10 cellular contexts compared by ENCODE assay signal in the genomic region with DNA sequence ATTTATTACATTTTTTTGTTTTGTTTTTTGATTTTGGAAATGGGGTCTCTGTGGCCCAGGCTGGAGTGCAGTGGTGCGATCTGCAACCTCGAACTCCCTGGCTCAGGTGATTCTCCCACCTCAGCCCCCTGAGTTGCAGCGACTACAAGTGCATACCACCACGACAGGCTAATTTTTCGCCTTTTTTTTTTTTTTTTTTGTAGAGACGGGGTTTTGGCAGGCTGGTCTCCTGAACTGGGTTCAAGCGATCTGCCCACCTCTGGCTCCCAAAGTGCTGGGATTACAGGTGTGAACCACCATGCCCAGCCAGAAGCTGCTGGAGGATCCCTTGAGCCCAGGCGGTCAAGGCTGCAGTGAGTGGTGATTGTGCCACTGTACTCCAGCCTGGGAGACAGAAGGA. TPM values are rescaled to one million over a fixed set of nuclear protein-coding genes. Genes with fewer than 3 reads are reported as not detected.
DNase-seq lines count a peak whose midpoint lies in the region; FAIRE-seq and TF ChIP-seq lines count a peak whose summit lies in the region.
"Had no signal": no experiment of that assay in that cellular context is flagged by ENCODE, and none has a peak within 500 bp of the region (broad histone marks: within the 10 kb centered on the region; RNA-seq: fewer than 3 reads in every experiment).

No MANE protein-coding gene starts in this region.

- in situ Hi-C loops in astrocyte of the cerebellum (cut with HindIII; ENCODE audit: low sequenced_read_pairs): loop anchor here (25.0 kb wide), 1 partner anchor 593 kb away; no protein-coding TSS in a partner anchor
- in situ Hi-C loops in brain microvascular endothelial cell (cut with HindIII; ENCODE audit: low pct_ligation_motif_present, low sequenced_read_pairs): no loop called here

- TF ChIP-seq EP300 in neural cell (conservative IDR thresholded peaks at IDR 0.05; ENCODE audit: poor library complexity, severe bottlenecking): no peak

- H3K27ac ChIP-seq in BLaER1: no peak overlapping the region
- no peak overlapping the region for H3K27ac ChIP-seq in neural cell (ENCODE audit: low read length)
- no peak overlapping the region for H3K27ac ChIP-seq in brain microvascular endothelial cell

- H3K4me3 ChIP-seq in BLaER1: no peak overlapping the region
- H3K4me3 ChIP-seq in HFF-Myc (replicated peaks; ENCODE audit: low read depth, low read length): peak overlapping the region; percentile 96
- peak overlapping the region; percentile 87 for H3K4me3 ChIP-seq in astrocyte of the cerebellum (ENCODE audit: low read depth, low read length)
- peak overlapping the region; percentile 97 for H3K4me3 ChIP-seq in neural cell (ENCODE audit: low read length)
- no peak overlapping the region for H3K4me3 ChIP-seq in brain microvascular endothelial cell (ENCODE audit: low read depth, low read length)

- TF ChIP-seq POLR2A in H54 (IDR thresholded peaks at IDR 0.05; ENCODE audit: low read depth, low read length): no peak

- TF ChIP-seq CTCF in HFF-Myc (IDR thresholded peaks at IDR 0.05; ENCODE audit: low read depth, low read length, missing control alignments): no peak
- no peak for TF ChIP-seq CTCF in astrocyte of the cerebellum (IDR thresholded peaks at IDR 0.05; ENCODE audit: low read depth, low read length, missing control alignments)
- no peak for TF ChIP-seq CTCF in neural cell (IDR thresholded peaks at IDR 0.05; ENCODE audit: poor library complexity, severe bottlenecking)
- TF ChIP-seq CTCF in brain microvascular endothelial cell (IDR thresholded peaks at IDR 0.05; ENCODE audit: low read depth, low read length, missing control alignments): no peak

- H3K9ac ChIP-seq in BLaER1 (no peak overlapping the region), neural cell (ENCODE audit: low read length) (no peak overlapping the region)

- DNase-seq in HFF-Myc (ENCODE audit: extremely low read depth, low read depth): no peak
- DNase-seq in astrocyte of the cerebellum (ENCODE audit: low read depth): no peak
- DNase-seq in brain microvascular endothelial cell: no peak
- DNase-seq in HK-2 (ENCODE audit: unreplicated experiment): no peak
- DNase-seq in amygdala (lab: John Stamatoyannopoulos, UW): no peak
- no peak for DNase-seq in H54 (ENCODE audit: insufficient read length, low spot score)
- DNase-seq: GDM1, NCI-H774 had no signal

- no peaks in the 10 kb centered on the region for H3K9me2 ChIP-seq in neural cell (ENCODE audit: insufficient read depth, low read length)

- peaks cover 27% of the 10 kb centered on the region for H3K36me3 ChIP-seq in BLaER1
- H3K36me3 ChIP-seq in neural cell (ENCODE audit: insufficient read depth, low read length): no peaks in the 10 kb centered on the region
- no peaks in the 10 kb centered on the region for H3K36me3 ChIP-seq in brain microvascular endothelial cell (replicated peaks)

- H4K20me1 ChIP-seq in BLaER1 (peaks cover 27% of the 10 kb centered on the region), neural cell (ENCODE audit: insufficient read depth) (no peaks in the 10 kb centered on the region)

- no peak overlapping the region for H2AFZ ChIP-seq in neural cell (ENCODE audit: low read depth, low read length)

- no peak for TF ChIP-seq RAD21 in neural cell (conservative IDR thresholded peaks at IDR 0.05)

- H3K27me3 ChIP-seq in BLaER1 (no peaks in the 10 kb centered on the region), neural cell (ENCODE audit: insufficient read depth, low read depth, low read length) (no peaks in the 10 kb centered on the region), brain microvascular endothelial cell (replicated peaks) (no peaks in the 10 kb centered on the region)

- peaks cover 37% of the 10 kb centered on the region for H3K79me2 ChIP-seq in neural cell (replicated peaks; ENCODE audit: insufficient read depth, low read length)

- no peak for FAIRE-seq in H54 (lab: Jason Lieb, UNC)

- peaks cover 24% of the 10 kb centered on the region for H3K4me1 ChIP-seq in BLaER1

- H3K4me2 ChIP-seq in BLaER1: peak overlapping the region; percentile 80
- H3K4me2 ChIP-seq in neural cell (ENCODE audit: low read length): peak overlapping the region; percentile 91

- H3F3A ChIP-seq in neural cell (ENCODE audit: insufficient read depth, low read length, poor library complexity, severe bottlenecking): no peaks in the 10 kb centered on the region

- H3K9me3 ChIP-seq in BLaER1: peaks cover 12% of the 10 kb centered on the region
- H3K9me3 ChIP-seq in neural cell (ENCODE audit: low read length): no peaks in the 10 kb centered on the region

TF ChIP-seq in neural cell, 6 proteins besides CTCF, POLR2A, EP300 and RAD21:
- no peak for TF ChIP-seq POLR2AphosphoS5 (IDR thresholded peaks at IDR 0.05)
- no peak for TF ChIP-seq TAF1 (IDR thresholded peaks at IDR 0.05; ENCODE audit: low read depth)
- TF ChIP-seq MXI1 (conservative IDR thresholded peaks at IDR 0.05; ENCODE audit: poor library complexity, severe bottlenecking): no peak
- TF ChIP-seq, protein P1, sequence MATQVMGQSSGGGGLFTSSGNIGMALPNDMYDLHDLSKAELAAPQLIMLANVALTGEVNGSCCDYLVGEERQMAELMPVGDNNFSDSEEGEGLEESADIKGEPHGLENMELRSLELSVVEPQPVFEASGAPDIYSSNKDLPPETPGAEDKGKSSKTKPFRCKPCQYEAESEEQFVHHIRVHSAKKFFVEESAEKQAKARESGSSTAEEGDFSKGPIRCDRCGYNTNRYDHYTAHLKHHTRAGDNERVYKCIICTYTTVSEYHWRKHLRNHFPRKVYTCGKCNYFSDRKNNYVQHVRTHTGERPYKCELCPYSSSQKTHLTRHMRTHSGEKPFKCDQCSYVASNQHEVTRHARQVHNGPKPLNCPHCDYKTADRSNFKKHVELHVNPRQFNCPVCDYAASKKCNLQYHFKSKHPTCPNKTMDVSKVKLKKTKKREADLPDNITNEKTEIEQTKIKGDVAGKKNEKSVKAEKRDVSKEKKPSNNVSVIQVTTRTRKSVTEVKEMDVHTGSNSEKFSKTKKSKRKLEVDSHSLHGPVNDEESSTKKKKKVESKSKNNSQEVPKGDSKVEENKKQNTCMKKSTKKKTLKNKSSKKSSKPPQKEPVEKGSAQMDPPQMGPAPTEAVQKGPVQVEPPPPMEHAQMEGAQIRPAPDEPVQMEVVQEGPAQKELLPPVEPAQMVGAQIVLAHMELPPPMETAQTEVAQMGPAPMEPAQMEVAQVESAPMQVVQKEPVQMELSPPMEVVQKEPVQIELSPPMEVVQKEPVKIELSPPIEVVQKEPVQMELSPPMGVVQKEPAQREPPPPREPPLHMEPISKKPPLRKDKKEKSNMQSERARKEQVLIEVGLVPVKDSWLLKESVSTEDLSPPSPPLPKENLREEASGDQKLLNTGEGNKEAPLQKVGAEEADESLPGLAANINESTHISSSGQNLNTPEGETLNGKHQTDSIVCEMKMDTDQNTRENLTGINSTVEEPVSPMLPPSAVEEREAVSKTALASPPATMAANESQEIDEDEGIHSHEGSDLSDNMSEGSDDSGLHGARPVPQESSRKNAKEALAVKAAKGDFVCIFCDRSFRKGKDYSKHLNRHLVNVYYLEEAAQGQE (IDR thresholded peaks at IDR 0.05; ENCODE audit: borderline replicate concordance): no peak
- TF ChIP-seq SMC3 (conservative IDR thresholded peaks at IDR 0.05; ENCODE audit: poor library complexity): no peak
- no peak for TF ChIP-seq EZH2 (IDR thresholded peaks at IDR 0.05; ENCODE audit: borderline replicate concordance, insufficient read depth, low read length, poor library complexity, severe bottlenecking)

RNA-seq across cellular contexts. Expression of gene MON2, which starts 2.3 kb away (rescaled TPM):
- 44.2 and 44.3 TPM in 2 replicates for polyA plus RNA-seq in neural cell
- polyA minus RNA-seq in neural cell: 96.2 and 124 TPM in 2 replicates

Comparison
In these comparisons a context has a peak if more than half of its experiments do, and no peak if none do; other contexts are left out.
1. H3K4me3 ChIP-seq: peak in HFF-Myc (single experiment), astrocyte of the cerebellum (single experiment) and neural cell (single experiment); none in BLaER1 (single experiment) and brain microvascular endothelial cell (single experiment).